In the genomic region with DNA sequence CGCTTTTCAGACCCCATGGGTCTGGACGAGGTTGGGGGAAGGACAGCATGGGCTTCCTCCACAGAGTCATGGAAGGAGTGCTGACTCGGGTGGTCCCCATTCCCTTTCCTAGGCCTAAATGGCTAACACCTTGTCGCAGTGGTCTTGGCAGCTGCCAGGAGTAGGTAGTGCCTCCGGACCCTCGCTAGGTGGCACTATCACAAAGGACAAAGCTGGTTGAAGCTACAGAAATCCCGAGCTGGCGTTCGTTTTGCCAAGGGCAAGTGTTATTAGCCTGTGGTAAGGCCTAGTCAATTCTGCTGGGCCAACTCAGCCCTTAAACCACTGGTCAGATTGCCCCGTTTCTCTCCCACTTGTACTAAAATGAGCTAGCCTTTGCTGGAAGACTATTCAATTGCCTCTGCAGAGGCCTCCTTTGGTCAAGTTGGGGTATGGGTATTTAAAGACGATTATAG, we compare ENCODE assay signal across 8 cellular contexts. TPM values are rescaled to one million over a fixed set of nuclear protein-coding genes. Genes with fewer than 3 reads are reported as not detected.
A peak's percentile ranks its signal among the peaks of the same experiment; 100 is the strongest.
DNase-seq lines count a peak whose midpoint lies in the region; ATAC-seq, FAIRE-seq and TF ChIP-seq lines count a peak whose summit lies in the region.

No MANE protein-coding gene starts in this region.

- H3K4me2 ChIP-seq in BLaER1: peak overlapping the region; percentile 92
- peak overlapping the region; percentile 71 for H3K4me2 ChIP-seq in endothelial cell of umbilical vein (ENCODE audit: insufficient read depth, low read length)

- POLR2A ChIA-PET in endothelial cell of umbilical vein (lab: Charles Lee): interaction anchor here (0.5 to 1.0 kb wide), 5 partner anchors 46 to 485 kb away, joined by 3 to 4 read pairs (median 3); no protein-coding TSS in a partner anchor

- H3K9ac ChIP-seq in BLaER1 (peak overlapping the region; percentile 85), HUES48 (ENCODE audit: low read depth, low read length) (no peak overlapping the region), NT2/D1 (ENCODE audit: insufficient read length, low read depth) (peak overlapping the region; percentile 80), endothelial cell of umbilical vein (replicated peaks; ENCODE audit: extremely low read depth, insufficient read depth, low read length) (peak overlapping the region; percentile 60)

- H3K36me3 ChIP-seq in BLaER1 (peaks cover 21% of the 10 kb centered on the region), HUES48 (ENCODE audit: control insufficient read depth, insufficient read depth, low read length) (peaks cover 13% of the 10 kb centered on the region), NT2/D1 (ENCODE audit: insufficient read depth, insufficient read length, low read length) (peaks cover 19% of the 10 kb centered on the region), endothelial cell of umbilical vein (ENCODE audit: control insufficient read depth in 2 of 2, extremely low read depth in 1 of 2, insufficient read depth in 2 of 2, low read length in 2 of 2) (peaks cover 6 to 11% of the 10 kb centered on the region in 2 experiments)

- CTCF ChIA-PET in endothelial cell of umbilical vein (lab: Charles Lee): interaction anchor here (0.6 to 2.5 kb wide), 47 partner anchors 8 to 608 kb away, joined by 3 to 51 read pairs (median 4); a partner anchor contains a TSS

- peak overlapping the region; percentile 99 for H3K27ac Mint-ChIP-seq in mesothelial cell of epicardium

- DNase-seq in NT2/D1 (ENCODE audit: low read depth, low spot score): peak; percentile 97
- peak; percentile 60 for DNase-seq in activated CD8-positive, alpha-beta memory T cell treated with anti-CD3 and anti-CD28 coated beads, Interleukin-2, amount 50 U/mL, for 24 hours (ENCODE audit: extremely low read depth)
- peak; percentile 91 for DNase-seq in endothelial cell of umbilical vein (ENCODE audit: low read depth, low spot score)
- peak; percentile 71 to 86 for DNase-seq in mesothelial cell of epicardium (ENCODE audit: low spot score in 2 of 2, unreplicated experiment in 2 of 2)
- DNase-seq in stimulated activated CD8-positive, alpha-beta memory T cell treated with anti-CD3 and anti-CD28 coated beads, Interleukin-15, amount 100 ng/mL, for 4 hours (ENCODE audit: low read depth in 2 of 2): peak; percentile 55 to 69

- no TSS peak for BruUV-seq in endothelial cell of umbilical vein (replicated peaks; lab: Mats Ljungman, UMichigan)

- TF ChIP-seq CTCF in endothelial cell of umbilical vein (IDR thresholded peaks at IDR 0.05; ENCODE audit: extremely low read depth in 1 of 2, insufficient read depth in 1 of 2, low read depth in 1 of 2, low read length in 2 of 2): peak; percentile 92 to 93
- TF ChIP-seq CTCF in mesothelial cell of epicardium (IDR thresholded peaks at IDR 0.05; ENCODE audit: unreplicated experiment): peak; percentile 82

- H3K4me1 Mint-ChIP-seq in mesothelial cell of epicardium: peaks cover 33% of the 10 kb centered on the region

- peaks cover 33% of the 10 kb centered on the region for H4K20me1 ChIP-seq in BLaER1
- H4K20me1 ChIP-seq in endothelial cell of umbilical vein (replicated peaks; ENCODE audit: control insufficient read depth, extremely low read depth, insufficient read depth, low read length): no peaks in the 10 kb centered on the region

- peak overlapping the region; percentile 79 for H3K4me3 Mint-ChIP-seq in mesothelial cell of epicardium

- dilution Hi-C loops in endothelial cell of umbilical vein (cut with MboI; ENCODE audit: extremely low pct_ligation_motif_present, low sequenced_read_pairs): no loop called here

- ATAC-seq in GM19397 (IDR thresholded peaks at IDR 0.05; ENCODE audit: unreplicated experiment): peak; percentile 27

- H3K27me3 Mint-ChIP-seq in mesothelial cell of epicardium (ENCODE audit: low read depth): peaks cover 2% of the 10 kb centered on the region

- intact Hi-C loops in endothelial cell of umbilical vein (cut with micrococcal nuclease): loop anchor here (1.0 to 5.0 kb wide), 13 partner anchors 25 to 527 kb away; a partner anchor contains a TSS

- H2AFZ ChIP-seq in endothelial cell of umbilical vein (ENCODE audit: low read depth, low read length): peak overlapping the region; percentile 94

- H3K4me1 ChIP-seq in BLaER1 (peaks cover 39% of the 10 kb centered on the region), HUES48 (ENCODE audit: control insufficient read depth, insufficient read depth, low read length) (peaks cover 20% of the 10 kb centered on the region), NT2/D1 (ENCODE audit: insufficient read depth, insufficient read length) (peaks cover 2% of the 10 kb centered on the region), endothelial cell of umbilical vein (ENCODE audit: control insufficient read depth, extremely low read depth, insufficient read depth, low read length) (peaks cover 26% of the 10 kb centered on the region)

- no peak for FAIRE-seq in endothelial cell of umbilical vein (lab: Jason Lieb, UNC)

- H3K9me3 Mint-ChIP-seq in mesothelial cell of epicardium: no peaks in the 10 kb centered on the region

- H3K4me3 ChIP-seq in BLaER1 (peak overlapping the region; percentile 86), HUES48 (ENCODE audit: low read depth, low read length) (peak overlapping the region; percentile 83), NT2/D1 (ENCODE audit: insufficient read length, low read depth) (peak overlapping the region; percentile 50), endothelial cell of umbilical vein (replicated peaks in 1 of 3; ENCODE audit: insufficient read depth in 1 of 3, low read depth in 1 of 3, low read length in 3 of 3) (peak overlapping the region in 2 of 3 experiments; percentile 56 to 92)

- H3K27ac ChIP-seq in BLaER1: peak overlapping the region; percentile 91
- peak overlapping the region; percentile 78 for H3K27ac ChIP-seq in HUES48 (ENCODE audit: low read depth, low read length)
- peak overlapping the region; percentile 67 for H3K27ac ChIP-seq in endothelial cell of umbilical vein (ENCODE audit: insufficient read depth, low read depth, low read length)

- H3K36me3 Mint-ChIP-seq in mesothelial cell of epicardium: peaks cover 6% of the 10 kb centered on the region

- H3K27me3 ChIP-seq in BLaER1: no peaks in the 10 kb centered on the region
- no peaks in the 10 kb centered on the region for H3K27me3 ChIP-seq in HUES48 (ENCODE audit: control insufficient read depth, insufficient read depth, low read length)
- no peaks in the 10 kb centered on the region for H3K27me3 ChIP-seq in NT2/D1 (ENCODE audit: insufficient read depth, insufficient read length)
- no peaks in the 10 kb centered on the region for H3K27me3 ChIP-seq in endothelial cell of umbilical vein (ENCODE audit: control insufficient read depth in 2 of 2, insufficient read depth in 2 of 2, low read length in 2 of 2)

- TF ChIP-seq POLR2A in endothelial cell of umbilical vein (IDR thresholded peaks at IDR 0.05; ENCODE audit: low read depth, low read length): no peak

- H3K9me1 ChIP-seq in endothelial cell of umbilical vein (replicated peaks; ENCODE audit: control insufficient read depth, extremely low read depth, insufficient read depth, low read length): no peaks in the 10 kb centered on the region

- no peaks in the 10 kb centered on the region for H3K9me3 ChIP-seq in BLaER1
- no peaks in the 10 kb centered on the region for H3K9me3 ChIP-seq in HUES48 (ENCODE audit: control insufficient read depth, insufficient read depth, low read length)
- H3K9me3 ChIP-seq in NT2/D1 (ENCODE audit: insufficient read depth, low read length): no peaks in the 10 kb centered on the region
- no peaks in the 10 kb centered on the region for H3K9me3 ChIP-seq in endothelial cell of umbilical vein (replicated peaks; ENCODE audit: control insufficient read depth, insufficient read depth, low read length)

- peaks cover 29% of the 10 kb centered on the region for H3K79me2 ChIP-seq in endothelial cell of umbilical vein (ENCODE audit: control insufficient read depth, insufficient read depth, low read length)

RNA-seq across cellular contexts. Expression of a gene that starts 1.1 kb away (rescaled TPM):
- total RNA-seq in endothelial cell of umbilical vein: 85.4 and 97.2 TPM in 2 replicates
- polyA plus RNA-seq in endothelial cell of umbilical vein: 16.5 and 18.3 TPM in 2 replicates
- polyA plus RNA-seq in endothelial cell of umbilical vein (2011; cell fraction: cytosol; rRNA removed): 19.5 and 20.6 TPM in 2 replicates
- 28.2 and 47.4 TPM in 2 replicates for polyA plus RNA-seq in endothelial cell of umbilical vein (2011; cell fraction: nucleus; rRNA removed)
- 60.3 and 79.7 TPM in 2 replicates for polyA plus RNA-seq in endothelial cell of umbilical vein (2012)
- 15.4 and 19.3 TPM in 2 replicates for polyA minus RNA-seq in endothelial cell of umbilical vein
- polyA minus RNA-seq in endothelial cell of umbilical vein (2011; cell fraction: cytosol; rRNA and poly(A)+ RNA removed): 12.7 TPM
- 10.2 and 13.8 TPM in 2 replicates for polyA minus RNA-seq in endothelial cell of umbilical vein (2011; cell fraction: nucleus; rRNA and poly(A)+ RNA removed)
- 56.8 to 60.1 TPM (median 57.6 TPM) in 3 replicates for total RNA-seq in mesothelial cell of epicardium

RNA-seq across cellular contexts. Expression of a gene that starts 8.1 kb away (rescaled TPM):
- total RNA-seq in endothelial cell of umbilical vein: not detected in 2 replicates
- polyA plus RNA-seq in endothelial cell of umbilical vein: not detected in 2 replicates
- polyA plus RNA-seq in endothelial cell of umbilical vein (2011; cell fraction: cytosol; rRNA removed): not detected in 2 replicates
- polyA plus RNA-seq in endothelial cell of umbilical vein (2011; cell fraction: nucleus; rRNA removed): 0.06 and 0.08 TPM in 2 replicates
- polyA plus RNA-seq in endothelial cell of umbilical vein (2012): 0.09 TPM in 1 of 2 replicates, not detected in the other
- polyA minus RNA-seq in endothelial cell of umbilical vein: 0.12 and 0.45 TPM in 2 replicates
- polyA minus RNA-seq in endothelial cell of umbilical vein (2011; cell fraction: cytosol; rRNA and poly(A)+ RNA removed): not detected
- not detected in 2 replicates for polyA minus RNA-seq in endothelial cell of umbilical vein (2011; cell fraction: nucleus; rRNA and poly(A)+ RNA removed)
- total RNA-seq in mesothelial cell of epicardium: 0.31 to 0.58 TPM (median 0.45 TPM) in 3 replicates

RNA-seq across cellular contexts. Expression of a gene that starts 48.5 kb away (rescaled TPM):
- total RNA-seq in endothelial cell of umbilical vein (128 and 141 TPM in 2 replicates), mesothelial cell of epicardium (224 to 232 TPM (median 229 TPM) in 3 replicates)
- polyA plus RNA-seq in endothelial cell of umbilical vein: 79.6 and 88.2 TPM in 2 replicates
- 73.5 and 79.4 TPM in 2 replicates for polyA plus RNA-seq in endothelial cell of umbilical vein (2011; cell fraction: cytosol; rRNA removed)
- polyA plus RNA-seq in endothelial cell of umbilical vein (2011; cell fraction: nucleus; rRNA removed): 189 and 196 TPM in 2 replicates
- polyA plus RNA-seq in endothelial cell of umbilical vein (2012): 69.3 and 83.6 TPM in 2 replicates
- 324 and 334 TPM in 2 replicates for polyA minus RNA-seq in endothelial cell of umbilical vein
- polyA minus RNA-seq in endothelial cell of umbilical vein (2011; cell fraction: cytosol; rRNA and poly(A)+ RNA removed): 110 TPM
- 112 and 150 TPM in 2 replicates for polyA minus RNA-seq in endothelial cell of umbilical vein (2011; cell fraction: nucleus; rRNA and poly(A)+ RNA removed)

RNA-seq across cellular contexts. Expression of a gene that starts 57.3 kb away (rescaled TPM):
- total RNA-seq in endothelial cell of umbilical vein (43.4 and 52.7 TPM in 2 replicates), mesothelial cell of epicardium (0.29 to 0.54 TPM (median 0.47 TPM) in 3 replicates)
- polyA plus RNA-seq in endothelial cell of umbilical vein: 30.1 and 30.4 TPM in 2 replicates
- polyA plus RNA-seq in endothelial cell of umbilical vein (2011; cell fraction: cytosol; rRNA removed): 27.9 and 28.0 TPM in 2 replicates
- polyA plus RNA-seq in endothelial cell of umbilical vein (2011; cell fraction: nucleus; rRNA removed): 39.9 and 41.9 TPM in 2 replicates
- 25.6 and 28.4 TPM in 2 replicates for polyA plus RNA-seq in endothelial cell of umbilical vein (2012)
- polyA minus RNA-seq in endothelial cell of umbilical vein: 38.2 and 41.5 TPM in 2 replicates
- not detected for polyA minus RNA-seq in endothelial cell of umbilical vein (2011; cell fraction: cytosol; rRNA and poly(A)+ RNA removed)
- polyA minus RNA-seq in endothelial cell of umbilical vein (2011; cell fraction: nucleus; rRNA and poly(A)+ RNA removed): 19.3 and 26.1 TPM in 2 replicates

RNA-seq across cellular contexts. Expression of a gene that starts 57.5 kb away (rescaled TPM):
- total RNA-seq in endothelial cell of umbilical vein (3.9 and 6.1 TPM in 2 replicates), mesothelial cell of epicardium (0.18 to 0.69 TPM (median 0.31 TPM) in 3 replicates)
- 8.6 and 9.1 TPM in 2 replicates for polyA plus RNA-seq in endothelial cell of umbilical vein
- polyA plus RNA-seq in endothelial cell of umbilical vein (2011; cell fraction: cytosol; rRNA removed): 4.1 and 5.6 TPM in 2 replicates
- polyA plus RNA-seq in endothelial cell of umbilical vein (2011; cell fraction: nucleus; rRNA removed): 38.4 and 42.2 TPM in 2 replicates
- polyA plus RNA-seq in endothelial cell of umbilical vein (2012): 3.0 TPM in 2 replicates
- 4.4 and 7.1 TPM in 2 replicates for polyA minus RNA-seq in endothelial cell of umbilical vein
- polyA minus RNA-seq in endothelial cell of umbilical vein (2011; cell fraction: cytosol; rRNA and poly(A)+ RNA removed): not detected
- 7.3 and 8.2 TPM in 2 replicates for polyA minus RNA-seq in endothelial cell of umbilical vein (2011; cell fraction: nucleus; rRNA and poly(A)+ RNA removed)

Comparison
In these comparisons a context has a peak if more than half of its experiments do, and no peak if none do; other contexts are left out.
1. Peak in every context shown above with its lines: DNase-seq, ATAC-seq, H3K4me3 ChIP-seq and H3K27ac ChIP-seq.